ENCODE assay signal across 11 cellular contexts in genomic region chr12:89427508-89428156, GRCh38.
DNase-seq lines count a peak whose midpoint lies in the region; ATAC-seq and TF ChIP-seq lines count a peak whose summit lies in the region.
"Had no signal": no experiment of that assay in that cellular context is flagged by ENCODE, and none has a peak within 500 bp of the region (broad histone marks: within the 10 kb centered on the region; RNA-seq: fewer than 3 reads in every experiment).

No MANE protein-coding gene starts in this region.

- no peaks in the 10 kb centered on the region for H3K9me2 ChIP-seq in GM23248 (ENCODE audit: insufficient read depth)

- H3K4me1 ChIP-seq in GM23248 (ENCODE audit: insufficient read depth) (0 out of 2 replicates have a peak, but pooled peaks cover 2% of the 10 kb centered on the region), IMR-90 (ENCODE audit: control insufficient read depth, insufficient read depth, low read length) (no peaks in the 10 kb centered on the region; the same call in 1 of the 2 replicates)

- H2BK120ac ChIP-seq in IMR-90 (ENCODE audit: low read depth, low read length): no peak overlapping the region

- POLR2A ChIA-PET in IMR-90 (lab: Charles Lee; ENCODE audit: unreplicated experiment): interaction anchor here (1.8 kb wide), 1 partner anchor 75 kb away, joined by 5 read pairs; the partner anchor contains the start of gene DUSP6

- peaks cover 12% of the 10 kb centered on the region for H3K4me1 Mint-ChIP-seq in memory B cell

- intact Hi-C loops in IMR-90 (cut with micrococcal nuclease): no loop called here

- H2BK5ac ChIP-seq in IMR-90 (ENCODE audit: low read depth, low read length, poor library complexity, severe bottlenecking): peak overlapping the region; percentile 29

- H3K18ac ChIP-seq in IMR-90 (ENCODE audit: low read depth, low read length): peak overlapping the region; percentile 56; the same call in 1 of the 2 replicates

- H3K4ac ChIP-seq in IMR-90 (ENCODE audit: low read depth, low read length): peak overlapping the region; percentile 1; the same call in 1 of the 2 replicates

- no peak overlapping the region for H2AK5ac ChIP-seq in IMR-90 (ENCODE audit: low read depth, low read length)

- 22 to 30% methylated on average over 3 of the region's 3 CpGs for WGBS in GM23248 (ENCODE audit: low coverage in 1 of 2, low lambda C conversion rate in 2 of 2, missing lambda C conversion rate in 2 of 2), 2 experiments
- WGBS in IMR-90 (ENCODE audit: extremely low coverage in 2 of 2, insufficient read length in 1 of 2), 2 experiments: 100% methylated on average over 2 of the region's 3 CpGs; no CpG with 5 or more reads in 1 of the 2 experiments

- CTCF ChIA-PET in IMR-90 (lab: Yijun Ruan, JAX): no interaction called here

- no peaks in the 10 kb centered on the region for H3K9me3 Mint-ChIP-seq in memory B cell
- H3K9me3 Mint-ChIP-seq: activated B cell treated with CpG ODN at 0.5 μM for 24 hours had no signal

- in situ Hi-C loops in GM23248 (cut with MboI): no loop called here
- in situ Hi-C loops in IMR-90 (cut with MboI; ENCODE audit: low sequenced_read_pairs): no loop called here

- H3K36me3 ChIP-seq in GM23248 (ENCODE audit: low read depth) (no peaks in the 10 kb centered on the region), IMR-90 (ENCODE audit: control insufficient read depth, insufficient read depth, low read length) (no peaks in the 10 kb centered on the region)

- no peak overlapping the region for H2AK9ac ChIP-seq in IMR-90 (replicated peaks; ENCODE audit: low read depth, low read length, poor library complexity)

- H4K20me1 ChIP-seq in GM23248 (ENCODE audit: insufficient read depth) (no peaks in the 10 kb centered on the region), IMR-90 (ENCODE audit: insufficient read depth, low read length) (no peaks in the 10 kb centered on the region)

- H3K79me1 ChIP-seq in IMR-90 (ENCODE audit: low read depth in 1 of 2, low read length in 2 of 2): no peaks in the 10 kb centered on the region

- H4K8ac ChIP-seq in IMR-90 (ENCODE audit: low read depth in 2 of 2, low read length in 2 of 2): no peak overlapping the region

- H3K9me3 ChIP-seq in GM23248 (ENCODE audit: low read depth): no peaks in the 10 kb centered on the region
- H3K9me3 ChIP-seq in IMR-90 (ENCODE audit: control insufficient read depth, insufficient read depth, low read length): no peaks in the 10 kb centered on the region

- H4K5ac ChIP-seq in IMR-90 (ENCODE audit: low read depth, low read length): no peak overlapping the region; the same call in 1 of the 2 replicates

- no peaks in the 10 kb centered on the region for H3K9me1 ChIP-seq in IMR-90 (ENCODE audit: insufficient read depth, low read length)

- no peak for TF ChIP-seq CTCF in IMR-90 (conservative IDR thresholded peaks at IDR 0.05; ENCODE audit: low read depth, low read length)
- no peak for TF ChIP-seq CTCF in coronary artery (IDR thresholded peaks at IDR 0.05)

- peaks cover 20% of the 10 kb centered on the region for H3K36me3 Mint-ChIP-seq in memory B cell

- peak overlapping the region; percentile 0; the same call in 1 of the 2 replicates for H3K14ac ChIP-seq in IMR-90 (replicated peaks; ENCODE audit: low read depth, low read length)

- no peak overlapping the region; the same call in 1 of the 2 replicates for H2AFZ ChIP-seq in GM23248
- H2AFZ ChIP-seq in IMR-90 (replicated peaks; ENCODE audit: low read length, poor library complexity): no peak overlapping the region

- no peak overlapping the region for H2BK20ac ChIP-seq in IMR-90 (ENCODE audit: low read depth, low read length)

- no peak overlapping the region for H4K91ac ChIP-seq in IMR-90 (ENCODE audit: insufficient read depth, low read depth, low read length)

- BruUV-seq in IMR-90 (replicated peaks; lab: Mats Ljungman, UMichigan): no TSS peak

- H3K27me3 ChIP-seq in GM23248 (replicated peaks; ENCODE audit: insufficient read depth) (no peaks in the 10 kb centered on the region), IMR-90 (ENCODE audit: control insufficient read depth, insufficient read depth, low read length) (no peaks in the 10 kb centered on the region)

- no peaks in the 10 kb centered on the region for H3K27me3 Mint-ChIP-seq in memory B cell
- H3K27me3 Mint-ChIP-seq: activated B cell treated with CpG ODN at 0.5 μM for 24 hours had no signal

- no peaks in the 10 kb centered on the region for H3K79me2 ChIP-seq in GM23248 (ENCODE audit: insufficient read depth)

- dilution Hi-C loops in IMR-90 (cut with HindIII; ENCODE audit: low sequenced_read_pairs, unreplicated experiment): no loop called here

- 0 out of 2 replicates have a peak overlapping the region, but pooled peaks have one; percentile 1 for H3K23ac ChIP-seq in IMR-90 (ENCODE audit: low read depth, low read length)

- 0 out of 3 replicates have a peak overlapping the region, but pooled peaks have one; percentile 4 for H2BK15ac ChIP-seq in IMR-90 (ENCODE audit: low read depth, low read length)

- H3K4me3 Mint-ChIP-seq in memory B cell: peak overlapping the region; percentile 54
- H3K4me3 Mint-ChIP-seq: activated B cell treated with CpG ODN at 0.5 μM for 24 hours had no signal

- peak; percentile 2 for DNase-seq in NK-92 treated with Interleukin-12 subunit alpha and Interleukin-12 subunit beta, amount 100 ng/mL, for 24 hours (lab: John Stamatoyannopoulos, UW)
- DNase-seq in NK-92 (lab: John Stamatoyannopoulos, UW; ENCODE audit: unreplicated experiment) (no peak), GM23248 (peak; percentile 36), IMR-90 (no peak), memory B cell (ENCODE audit: low spot score in 2 of 2) (no peak), NCI-H345 (lab: John Stamatoyannopoulos, UW) (no peak), NCI-H2227 (lab: John Stamatoyannopoulos, UW; ENCODE audit: unreplicated experiment) (no peak), coronary artery (ENCODE audit: low spot score) (no peak)
- DNase-seq: activated B cell treated with CpG ODN at 0.5 μM for 24 hours had no signal

- H3K9ac ChIP-seq in GM23248: no peak overlapping the region
- H3K9ac ChIP-seq in IMR-90 (ENCODE audit: low read depth, low read length): no peak overlapping the region

- peak overlapping the region; percentile 62 for H3K27ac Mint-ChIP-seq in memory B cell
- H3K27ac Mint-ChIP-seq: activated B cell treated with CpG ODN at 0.5 μM for 24 hours had no signal

- ATAC-seq in IMR-90 (ENCODE audit: low read depth): peak; percentile 54
- peak; percentile 63 for ATAC-seq in memory B cell (ENCODE audit: low read depth)

- H3K4me2 ChIP-seq in GM23248 (ENCODE audit: unreplicated experiment) (no peak overlapping the region), IMR-90 (ENCODE audit: low read depth, low read length) (peak overlapping the region; percentile 60; the same call in 1 of the 2 replicates)

- no peak for TF ChIP-seq POLR2A in IMR-90 (IDR thresholded peaks at IDR 0.05; ENCODE audit: low read depth, low read length)

- no peak overlapping the region for H3K56ac ChIP-seq in IMR-90 (ENCODE audit: extremely low read depth, insufficient read depth, low read length)

- no peak for TF ChIP-seq RAD21 in IMR-90 (IDR thresholded peaks at IDR 0.05; ENCODE audit: low read length)

- H3K4me3 ChIP-seq in GM23248 (no peak overlapping the region), IMR-90 (ENCODE audit: insufficient read depth, low read depth, low read length) (no peak overlapping the region), coronary artery (no peak overlapping the region)
- H3K4me3 ChIP-seq: skin epidermis had no signal

- peak overlapping the region; percentile 25 for H3K27ac ChIP-seq in GM23248
- H3K27ac ChIP-seq in IMR-90 (ENCODE audit: insufficient read depth, low read length): no peak overlapping the region
- H3K27ac ChIP-seq in coronary artery: no peak overlapping the region
- H3K27ac ChIP-seq: 22Rv1 had no signal

- H3F3A ChIP-seq in GM23248 (ENCODE audit: insufficient read depth): peaks cover 3% of the 10 kb centered on the region

TF ChIP-seq in IMR-90, 13 proteins besides CTCF, POLR2A, EP300 and RAD21:
- no peak for TF ChIP-seq CEBPB (IDR thresholded peaks at IDR 0.05; ENCODE audit: low read depth, low read length)
- no peak for TF ChIP-seq CHD1 (IDR thresholded peaks at IDR 0.05; ENCODE audit: low read depth, low read length)
- TF ChIP-seq MXI1 (IDR thresholded peaks at IDR 0.05; ENCODE audit: borderline replicate concordance, low read depth, low read length): no peak
- no peak for TF ChIP-seq SMC3 (IDR thresholded peaks at IDR 0.05; ENCODE audit: low read depth, low read length)
- TF ChIP-seq, protein P1, sequence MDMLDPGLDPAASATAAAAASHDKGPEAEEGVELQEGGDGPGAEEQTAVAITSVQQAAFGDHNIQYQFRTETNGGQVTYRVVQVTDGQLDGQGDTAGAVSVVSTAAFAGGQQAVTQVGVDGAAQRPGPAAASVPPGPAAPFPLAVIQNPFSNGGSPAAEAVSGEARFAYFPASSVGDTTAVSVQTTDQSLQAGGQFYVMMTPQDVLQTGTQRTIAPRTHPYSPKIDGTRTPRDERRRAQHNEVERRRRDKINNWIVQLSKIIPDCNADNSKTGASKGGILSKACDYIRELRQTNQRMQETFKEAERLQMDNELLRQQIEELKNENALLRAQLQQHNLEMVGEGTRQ (IDR thresholded peaks at IDR 0.05; ENCODE audit: low read depth, low read length): no peak
- no peak for TF ChIP-seq ELK1 (IDR thresholded peaks at IDR 0.05; ENCODE audit: borderline replicate concordance, low read depth, low read length)
- TF ChIP-seq NFE2L2 (IDR thresholded peaks at IDR 0.05; ENCODE audit: low read depth, low read length): no peak
- no peak for TF ChIP-seq FOS (IDR thresholded peaks at IDR 0.05; ENCODE audit: low read depth, low read length)
- TF ChIP-seq MAFK (IDR thresholded peaks at IDR 0.05; ENCODE audit: low read depth, low read length): no peak
- TF ChIP-seq RFX5 (IDR thresholded peaks at IDR 0.05; ENCODE audit: low read depth, low read length): no peak
- TF ChIP-seq RCOR1 (IDR thresholded peaks at IDR 0.05; ENCODE audit: insufficient replicate concordance, low read length): no peak
- no peak for TF ChIP-seq BHLHE40 (IDR thresholded peaks at IDR 0.05; ENCODE audit: low read depth, low read length)
- TF ChIP-seq MAZ (IDR thresholded peaks at IDR 0.05; ENCODE audit: borderline replicate concordance, low read depth, low read length): no peak
TF ChIP-seq in IMR-90: peak in this region for 0.

Comparison
In these comparisons a context has a peak if more than half of its experiments do, and no peak if none do; other contexts are left out.
1. DNase-seq: peak in NK-92 treated with Interleukin-12 subunit alpha and Interleukin-12 subunit beta, amount 100 ng/mL, for 24 hours (single experiment) and GM23248 (single experiment); none in NK-92 (single experiment), IMR-90 (single experiment), memory B cell (0 of 2), NCI-H345 (single experiment), NCI-H2227 (single experiment) and coronary artery (single experiment).